Comparison of ENCODE assay signal across 8 cellular contexts in genomic region chr13:41054212-41054877, GRCh38. TPM values are rescaled to one million over a fixed set of nuclear protein-coding genes. Genes with fewer than 3 reads are reported as not detected.
A peak's percentile ranks its signal among the peaks of the same experiment; 100 is the strongest.
DNase-seq lines count a peak whose midpoint lies in the region; ATAC-seq, FAIRE-seq and TF ChIP-seq lines count a peak whose summit lies in the region.

No MANE protein-coding gene starts in this region.

- in situ Hi-C loops in HepG2 (cut with HindIII; ENCODE audit: extremely low pct_ligation_motif_present, low pct_unique_long_range_greater_than_20kb) = loop anchor here (10.0 kb wide), 1 partner anchor 80 kb away; no protein-coding TSS in a partner anchor

- H4K20me1 ChIP-seq in HCT116 (ENCODE audit: insufficient read depth) = no peaks in the 10 kb centered on the region
- peaks cover 48% of the 10 kb centered on the region for H4K20me1 ChIP-seq in HepG2 (ENCODE audit: insufficient read depth, low read length)

- no peaks in the 10 kb centered on the region for H3K36me3 ChIP-seq in HCT116 (ENCODE audit: control insufficient read depth in 1 of 2, insufficient read depth in 2 of 2, low read length in 2 of 2)
- H3K36me3 ChIP-seq in bronchial epithelial cell (ENCODE audit: control insufficient read depth, insufficient read depth, low read length) = no peaks in the 10 kb centered on the region
- peaks cover 2 to 14% of the 10 kb centered on the region in 2 experiments; a peak in 1 of 5 replicates for H3K36me3 ChIP-seq in HepG2 (replicated peaks in 1 of 2; ENCODE audit: control insufficient read depth in 1 of 2, insufficient read depth in 2 of 2, low read length in 2 of 2)
- H3K36me3 ChIP-seq in suprapubic skin = no peaks in the 10 kb centered on the region

- RAD21 ChIA-PET in HCT116 (lab: Charles Lee; ENCODE audit: low non-redundant PET in 1 of 2, low total read pairs in 2 of 2, uncharacterized antibody in 2 of 2, unreplicated experiment in 2 of 2) = interaction anchor here in 1 of 2 experiments (1.3 kb wide), 1 partner anchor 173 kb away, joined by 3 read pairs; no protein-coding TSS in a partner anchor

- peak; percentile 63; the same call in 1 of the 2 replicates for ATAC-seq in HCT116
- peak; percentile 49 for ATAC-seq in HepG2
- ATAC-seq in HG03196 (IDR thresholded peaks at IDR 0.05; ENCODE audit: unreplicated experiment) = no peak

- TF ChIP-seq POLR2A in HCT116 (IDR thresholded peaks at IDR 0.05; ENCODE audit: borderline replicate concordance, extremely low read depth, insufficient read depth, insufficient read length) (no peak), HepG2 (IDR thresholded peaks at IDR 0.05; ENCODE audit: insufficient read depth in 1 of 2, low read depth in 2 of 2, low read length in 2 of 2) (no peak), suprapubic skin (IDR thresholded peaks at IDR 0.05) (no peak)

- no peak for TF ChIP-seq EP300 in HepG2 (IDR thresholded peaks at IDR 0.05; ENCODE audit: low read depth in 2 of 2, low read length in 2 of 2)
- TF ChIP-seq EP300 in HepG2 (CRISPR knock-in tag; IDR thresholded peaks at IDR 0.05; ENCODE audit: borderline replicate concordance) = no peak
- TF ChIP-seq EP300 in suprapubic skin (IDR thresholded peaks at IDR 0.05) = no peak

- TF ChIP-seq RAD21 in HCT116 (IDR thresholded peaks at IDR 0.05; ENCODE audit: low read depth) (no peak), HepG2 (CRISPR knock-in tag; IDR thresholded peaks at IDR 0.05) (no peak)

- H3K9me3 ChIP-seq in HCT116 (ENCODE audit: control insufficient read depth in 1 of 2, insufficient read depth in 1 of 2, low read depth in 1 of 2, low read length in 2 of 2) (no peaks in the 10 kb centered on the region), HepG2 (ENCODE audit: low read length) (no peaks in the 10 kb centered on the region; the same call in 1 of the 2 replicates), suprapubic skin (no peaks in the 10 kb centered on the region)

- no peak overlapping the region; the same call in 1 of the 2 replicates for H3K27ac ChIP-seq in HCT116 (ENCODE audit: low read depth, low read length)
- H3K27ac ChIP-seq in HepG2 (ENCODE audit: extremely low read length, insufficient read depth, low read length) = peak overlapping the region; percentile 35
- H3K27ac ChIP-seq in suprapubic skin = peak overlapping the region; percentile 22

- no peaks in the 10 kb centered on the region for H3K27me3 ChIP-seq in HCT116 (ENCODE audit: insufficient read depth, low read length)
- no peaks in the 10 kb centered on the region for H3K27me3 ChIP-seq in bronchial epithelial cell (ENCODE audit: control insufficient read depth, insufficient read depth, low read length)
- no peaks in the 10 kb centered on the region for H3K27me3 ChIP-seq in HepG2 (ENCODE audit: control insufficient read depth in 1 of 2, insufficient read depth in 2 of 2, low read length in 2 of 2)
- H3K27me3 ChIP-seq in suprapubic skin = no peaks in the 10 kb centered on the region

- CTCF ChIA-PET in HCT116 (lab: Charles Lee) = interaction anchor here (1.1 to 3.0 kb wide), 10 partner anchors 10 to 598 kb away, joined by 3 to 11 read pairs (median 5); partner anchors contain the start of gene SLC25A15
- CTCF ChIA-PET in HepG2 (lab: Yijun Ruan, JAX; ENCODE audit: low intra/inter-chr PET ratio, low total read pairs) = interaction anchor here (1.5 to 1.9 kb wide), 2 partner anchors 46 to 80 kb away, joined by 3 to 7 read pairs; no protein-coding TSS in a partner anchor

- TF ChIP-seq CTCF in HCT116 (IDR thresholded peaks at IDR 0.05 in 2 of 3, conservative IDR thresholded peaks at IDR 0.05 in 1 of 3; ENCODE audit: borderline replicate concordance in 1 of 3, insufficient read depth in 1 of 3, low read depth in 2 of 3, low read length in 2 of 3) = peak in 2 of 3 experiments; percentile 42 to 71; a peak in 3 of 6 replicates
- TF ChIP-seq CTCF in bronchial epithelial cell (IDR thresholded peaks at IDR 0.05; ENCODE audit: insufficient read depth, low read length, severe bottlenecking) = peak; percentile 24
- TF ChIP-seq CTCF in HepG2 (CRISPR knock-in tag; IDR thresholded peaks at IDR 0.05) = peak; percentile 53
- peak in 1 of 2 donors; percentile 35 for TF ChIP-seq CTCF in suprapubic skin (IDR thresholded peaks at IDR 0.05)

- DNase-seq in NCI-H1105 treated with DMSO at 0.1 percent for 48 hours (lab: John Stamatoyannopoulos, UW) = peak; percentile 18
- DNase-seq in NCI-H1105 (lab: John Stamatoyannopoulos, UW) = no peak
- no peak for DNase-seq in HCT116 (ENCODE audit: low read depth, low spot score)
- DNase-seq in RPMI7951 (ENCODE audit: low read depth) = peak; percentile 59
- DNase-seq in bronchial epithelial cell (ENCODE audit: low read depth) = peak; percentile 56
- peak; percentile 53 for DNase-seq in HepG2 (ENCODE audit: low spot score)
- no peak for DNase-seq in suprapubic skin (ENCODE audit: low spot score in 2 of 2)

- H3K4me2 ChIP-seq in HCT116 (ENCODE audit: low read length) (peak overlapping the region; percentile 24; the same call in 1 of the 2 replicates), HepG2 (ENCODE audit: low read depth, low read length) (peak overlapping the region; percentile 57)

- H3K4me3 ChIP-seq in HCT116 (replicated peaks in 1 of 2; ENCODE audit: low read depth in 1 of 2, low read length in 2 of 2) (no peak overlapping the region), bronchial epithelial cell (ENCODE audit: low read depth, low read length) (no peak overlapping the region), HepG2 (replicated peaks in 1 of 3; ENCODE audit: insufficient read depth in 1 of 3, low read depth in 2 of 3, low read length in 3 of 3) (0 out of 6 replicates have a peak overlapping the region, but pooled peaks of 1 of the 3 experiments have one; percentile 12), suprapubic skin (no peak overlapping the region)

- H3K4me1 ChIP-seq in HCT116 (ENCODE audit: control insufficient read depth in 1 of 2, insufficient read depth in 2 of 2, low read length in 2 of 2) (peaks cover 30 to 53% of the 10 kb centered on the region in 2 experiments), HepG2 (ENCODE audit: insufficient read depth, low read length) (peaks cover 94% of the 10 kb centered on the region), suprapubic skin (peaks cover 75% of the 10 kb centered on the region)

- peaks cover 54% of the 10 kb centered on the region for H3K79me2 ChIP-seq in HCT116 (ENCODE audit: insufficient read depth, low read length)
- peaks cover 100% of the 10 kb centered on the region for H3K79me2 ChIP-seq in HepG2 (ENCODE audit: insufficient read depth, low read length)

- WGBS in HepG2 (ENCODE audit: low lambda C conversion rate) = 46% methylated on average over 9 of the region's 9 CpGs
- 46% methylated on average over 9 of the region's 9 CpGs for WGBS in suprapubic skin

- intact Hi-C loops in HCT116 (cut with micrococcal nuclease) = loop anchor here (5.0 to 10.0 kb wide), 2 partner anchors 80 to 168 kb away; no protein-coding TSS in a partner anchor
- intact Hi-C loops in HepG2 (cut with micrococcal nuclease; ENCODE audit: unreplicated experiment) = loop anchor here (1.0 kb wide), 1 partner anchor 80 kb away; no protein-coding TSS in a partner anchor

- no peak overlapping the region for H2AFZ ChIP-seq in HCT116 (ENCODE audit: low read depth, low read length, poor library complexity, severe bottlenecking)
- H2AFZ ChIP-seq in HepG2 (ENCODE audit: low read length) = no peak overlapping the region

- POLR2A ChIA-PET in HCT116 (lab: Charles Lee) (no interaction called here), HepG2 (lab: Yijun Ruan, JAX) (interaction anchor here (0.9 to 1.7 kb wide), 2 partner anchors 37 to 268 kb away, joined by 3 to 4 read pairs; no protein-coding TSS in a partner anchor)

- FAIRE-seq in bronchial epithelial cell (lab: Jason Lieb, UNC) (no peak), HepG2 (lab: Jason Lieb, UNC) (no peak)

- BruUV-seq in HCT116 (replicated peaks; lab: Mats Ljungman, UMichigan) (no TSS peak), HepG2 (replicated peaks; lab: Mats Ljungman, UMichigan) (no TSS peak)

- H3K9me2 ChIP-seq in HCT116 (ENCODE audit: insufficient read depth) = no peaks in the 10 kb centered on the region

- H3K9ac ChIP-seq in HCT116 (ENCODE audit: low read length) (no peak overlapping the region), HepG2 (ENCODE audit: insufficient read depth, low read depth, low read length) (no peak overlapping the region)

RNA-seq across cellular contexts. Expression of gene WBP4, which starts 7.0 kb away (rescaled TPM):
- 14.5 TPM for total RNA-seq in HCT116 (2021; ENCODE audit: unreplicated experiment)
- 6.2 and 9.4 TPM in 2 replicates for polyA plus RNA-seq in HCT116 (2012)
- total RNA-seq in RPMI7951 (2014; rRNA removed; shearing (Covaris generic)) = 9.5 and 11.5 TPM in 2 replicates
- 6.8 and 10.1 TPM in 2 replicates for total RNA-seq in bronchial epithelial cell
- total RNA-seq in HepG2 (2016; rRNA removed; fragmentation: Illumina TruSeq; extraction: Trizol) = 11.7 and 16.8 TPM in 2 replicates
- 1.8 and 2.7 TPM in 2 replicates for total RNA-seq in HepG2 (2016; cell fraction: cytosol; rRNA removed; fragmentation: Illumina TruSeq; extraction: Trizol; ENCODE audit: low read depth)
- 12.5 and 16.9 TPM in 2 replicates for total RNA-seq in HepG2 (2016; cell fraction: insoluble cytoplasmic fraction; rRNA removed; fragmentation: Illumina TruSeq; extraction: Trizol)
- total RNA-seq in HepG2 (2016; cell fraction: membrane; rRNA removed; fragmentation: Illumina TruSeq; extraction: Trizol) = 4.5 and 4.9 TPM in 2 replicates
- total RNA-seq in HepG2 (2016; cell fraction: nucleus; rRNA removed; fragmentation: Illumina TruSeq; extraction: Trizol) = 8.6 and 8.7 TPM in 2 replicates
- 5.6 and 6.7 TPM in 2 replicates for polyA plus RNA-seq in HepG2 (2011; rRNA removed)
- polyA plus RNA-seq in HepG2 (2011; cell fraction: cytosol; rRNA removed) = 2.7 and 3.8 TPM in 2 replicates
- polyA plus RNA-seq in HepG2 (2011; cell fraction: nucleus; rRNA removed) = 2.8 and 4.4 TPM in 2 replicates
- 9.8 and 11.1 TPM in 2 replicates for polyA plus RNA-seq in HepG2 (2012)
- 1.0 and 1.1 TPM in 2 replicates for polyA plus RNA-seq in HepG2 (2016; cell fraction: cytosol; fragmentation: Illumina TruSeq; extraction: Trizol; ENCODE audit: low read depth)
- polyA plus RNA-seq in HepG2 (2016; cell fraction: insoluble cytoplasmic fraction; fragmentation: Illumina TruSeq; extraction: Trizol; ENCODE audit: low read depth) = 18.0 and 18.9 TPM in 2 replicates
- 2.6 and 3.2 TPM in 2 replicates for polyA plus RNA-seq in HepG2 (2016; cell fraction: membrane; fragmentation: Illumina TruSeq; extraction: Trizol; ENCODE audit: low read depth)
- 14.5 and 15.5 TPM in 2 replicates for polyA plus RNA-seq in HepG2 (2016; cell fraction: nucleus; fragmentation: Illumina TruSeq; extraction: Trizol; ENCODE audit: insufficient read depth, low read depth)
- 0.91 and 1.3 TPM in 2 replicates for polyA minus RNA-seq in HepG2 (2011; rRNA and poly(A)+ RNA removed; ENCODE audit: low replicate concordance)
- 3.2 and 3.7 TPM in 2 replicates for polyA minus RNA-seq in HepG2 (2011; cell fraction: cytosol; rRNA and poly(A)+ RNA removed)
- polyA minus RNA-seq in HepG2 (2011; cell fraction: nucleus; rRNA and poly(A)+ RNA removed) = 8.1 and 9.2 TPM in 2 replicates
- 10 to 100 TPM in 3 of 4 donors, 1 to 10 TPM in 1; 6.1 to 14.6 (median 11.5) TPM for total RNA-seq in suprapubic skin

RNA-seq across cellular contexts. Expression of gene ELF1, which starts 35.2 kb away (rescaled TPM):
- total RNA-seq in HCT116 (2021; ENCODE audit: unreplicated experiment) = 30.0 TPM
- polyA plus RNA-seq in HCT116 (2012) = 13.3 and 17.1 TPM in 2 replicates
- 19.4 and 21.5 TPM in 2 replicates for total RNA-seq in RPMI7951 (2014; rRNA removed; shearing (Covaris generic))
- 57.7 and 71.3 TPM in 2 replicates for total RNA-seq in bronchial epithelial cell
- total RNA-seq in HepG2 (2016; rRNA removed; fragmentation: Illumina TruSeq; extraction: Trizol) = 71.5 and 91.5 TPM in 2 replicates
- 12.1 and 14.2 TPM in 2 replicates for total RNA-seq in HepG2 (2016; cell fraction: cytosol; rRNA removed; fragmentation: Illumina TruSeq; extraction: Trizol; ENCODE audit: low read depth)
- 70.6 and 87.4 TPM in 2 replicates for total RNA-seq in HepG2 (2016; cell fraction: insoluble cytoplasmic fraction; rRNA removed; fragmentation: Illumina TruSeq; extraction: Trizol)
- 24.5 and 26.2 TPM in 2 replicates for total RNA-seq in HepG2 (2016; cell fraction: membrane; rRNA removed; fragmentation: Illumina TruSeq; extraction: Trizol)
- total RNA-seq in HepG2 (2016; cell fraction: nucleus; rRNA removed; fragmentation: Illumina TruSeq; extraction: Trizol) = 78.4 and 79.2 TPM in 2 replicates
- polyA plus RNA-seq in HepG2 (2011; rRNA removed) = 24.6 and 26.5 TPM in 2 replicates
- 14.1 and 18.0 TPM in 2 replicates for polyA plus RNA-seq in HepG2 (2011; cell fraction: cytosol; rRNA removed)
- polyA plus RNA-seq in HepG2 (2011; cell fraction: nucleus; rRNA removed) = 15.7 and 16.1 TPM in 2 replicates
- polyA plus RNA-seq in HepG2 (2012) = 28.9 and 32.2 TPM in 2 replicates
- polyA plus RNA-seq in HepG2 (2016; cell fraction: cytosol; fragmentation: Illumina TruSeq; extraction: Trizol; ENCODE audit: low read depth) = 1.6 and 1.9 TPM in 2 replicates
- polyA plus RNA-seq in HepG2 (2016; cell fraction: insoluble cytoplasmic fraction; fragmentation: Illumina TruSeq; extraction: Trizol; ENCODE audit: low read depth) = 55.8 and 56.2 TPM in 2 replicates
- 6.4 and 6.6 TPM in 2 replicates for polyA plus RNA-seq in HepG2 (2016; cell fraction: membrane; fragmentation: Illumina TruSeq; extraction: Trizol; ENCODE audit: low read depth)
- 46.4 and 47.1 TPM in 2 replicates for polyA plus RNA-seq in HepG2 (2016; cell fraction: nucleus; fragmentation: Illumina TruSeq; extraction: Trizol; ENCODE audit: insufficient read depth, low read depth)
- polyA minus RNA-seq in HepG2 (2011; rRNA and poly(A)+ RNA removed; ENCODE audit: low replicate concordance) = 18.2 and 60.6 TPM in 2 replicates
- 29.5 and 31.8 TPM in 2 replicates for polyA minus RNA-seq in HepG2 (2011; cell fraction: cytosol; rRNA and poly(A)+ RNA removed)
- polyA minus RNA-seq in HepG2 (2011; cell fraction: nucleus; rRNA and poly(A)+ RNA removed) = 77.6 and 81.4 TPM in 2 replicates
- 100 to 1,000 TPM in 3 of 4 donors, 10 to 100 TPM in 1; 81.7 to 123 (median 111) TPM for total RNA-seq in suprapubic skin

Comparison
In these comparisons a context has a peak if more than half of its experiments do, and no peak if none do; other contexts are left out.
1. DNase-seq: peak in NCI-H1105 treated with DMSO at 0.1 percent for 48 hours (single experiment), RPMI7951 (single experiment), bronchial epithelial cell (single experiment) and HepG2 (single experiment); none in NCI-H1105 (single experiment), HCT116 (single experiment) and suprapubic skin (0 of 2).